Comparison of ENCODE assay signal across 8 cellular contexts in genomic region chrX:153723351-153724251, GRCh38. TPM values are rescaled to one million over a fixed set of nuclear protein-coding genes. Genes with fewer than 3 reads are reported as not detected.
A peak's percentile ranks its signal among the peaks of the same experiment; 100 is the strongest.
DNase-seq lines count a peak whose midpoint lies in the region; ATAC-seq and TF ChIP-seq lines count a peak whose summit lies in the region.

No MANE protein-coding gene starts in this region.

- H3K4me3 ChIP-seq in fibroblast of mammary gland (ENCODE audit: control insufficient read depth, low read depth, low read length): peak overlapping the region; percentile 59
- H3K4me3 ChIP-seq in osteoblast (ENCODE audit: insufficient read depth, low read length): peak overlapping the region; percentile 75

- H3K4me1 ChIP-seq in osteoblast (ENCODE audit: insufficient read depth, low read length): peaks cover 27% of the 10 kb centered on the region

- peak overlapping the region; percentile 65 for H3K27ac ChIP-seq in osteoblast (ENCODE audit: low read depth, low read length)

- peaks cover 11% of the 10 kb centered on the region for H4K20me1 ChIP-seq in osteoblast (ENCODE audit: insufficient read depth, low read length)

- TF ChIP-seq CTCF in fibroblast of mammary gland (conservative IDR thresholded peaks at IDR 0.05; ENCODE audit: control insufficient read depth, insufficient read depth, low read depth, low read length): peak; percentile 28
- peak; percentile 26 for TF ChIP-seq CTCF in osteoblast (IDR thresholded peaks at IDR 0.05; ENCODE audit: extremely low read depth, low read depth, low read length)

- H3K9me3 ChIP-seq in osteoblast (ENCODE audit: low read depth, low read length): no peaks in the 10 kb centered on the region

- ATAC-seq in GM18502 (IDR thresholded peaks at IDR 0.05; ENCODE audit: poor library complexity, unreplicated experiment): peak; percentile 35
- ATAC-seq in HG02970 (IDR thresholded peaks at IDR 0.05; ENCODE audit: low FRiP score, unreplicated experiment): peak; percentile 26

- peak overlapping the region; percentile 22 for H2AFZ ChIP-seq in osteoblast (ENCODE audit: low read length)

- H3K79me2 ChIP-seq in osteoblast (ENCODE audit: insufficient read depth, low read length): peaks cover 47% of the 10 kb centered on the region

- peak overlapping the region; percentile 83 for H3K4me2 ChIP-seq in osteoblast (ENCODE audit: insufficient read depth, low read length)

- H3K36me3 ChIP-seq in osteoblast (ENCODE audit: insufficient read depth, low read length): peaks cover 19% of the 10 kb centered on the region

- no peaks in the 10 kb centered on the region for H3K27me3 ChIP-seq in osteoblast (ENCODE audit: insufficient read depth, low read length)

- peak; percentile 45 for DNase-seq in A172 (ENCODE audit: low spot score)
- peak; percentile 38 for DNase-seq in NCI-H226
- DNase-seq in activated CD8-positive, alpha-beta memory T cell treated with anti-CD3 and anti-CD28 coated beads, Interleukin-2, amount 50 U/mL, for 4 hours: peak; percentile 47
- DNase-seq in fibroblast of mammary gland (ENCODE audit: low read depth): peak; percentile 38
- DNase-seq in osteoblast (ENCODE audit: insufficient read length, low spot score, missing footprints): peak; percentile 80
- no peak for DNase-seq in cortex of kidney (lab: John Stamatoyannopoulos, UW)

RNA-seq across cellular contexts. Expression of gene BCAP31, which starts 0.6 kb away (rescaled TPM):
- total RNA-seq in A172 (2014; rRNA removed; shearing (Covaris generic)): 523 and 538 TPM in 2 replicates
- 114 and 118 TPM in 2 replicates for total RNA-seq in osteoblast

RNA-seq across cellular contexts. Expression of gene ABCD1, which starts 1.1 kb away (rescaled TPM):
- 44.7 and 44.8 TPM in 2 replicates for total RNA-seq in A172 (2014; rRNA removed; shearing (Covaris generic))
- total RNA-seq in osteoblast: 14.1 and 16.3 TPM in 2 replicates

RNA-seq across cellular contexts. Expression of gene SLC6A8, which starts 35.9 kb away (rescaled TPM):
- total RNA-seq in A172 (2014; rRNA removed; shearing (Covaris generic)): 17.1 and 25.6 TPM in 2 replicates
- total RNA-seq in osteoblast: 15.3 and 19.5 TPM in 2 replicates

RNA-seq across cellular contexts. Expression of gene PLXNB3, which starts 40.4 kb away (rescaled TPM):
- 13.8 and 14.3 TPM in 2 replicates for total RNA-seq in A172 (2014; rRNA removed; shearing (Covaris generic))
- total RNA-seq in osteoblast: 2.7 and 4.3 TPM in 2 replicates

RNA-seq across cellular contexts. Expression of gene PNCK, which starts 50.0 kb away (rescaled TPM):
- total RNA-seq in A172 (2014; rRNA removed; shearing (Covaris generic)): 0.48 and 2.7 TPM in 2 replicates
- total RNA-seq in osteoblast: 0.29 and 0.36 TPM in 2 replicates
